ENCODE assay signal across 8 cellular contexts in genomic region chr13:94345374-94346195, GRCh38.
DNase-seq lines count a peak whose midpoint lies in the region; ATAC-seq and TF ChIP-seq lines count a peak whose summit lies in the region.

No MANE protein-coding gene starts in this region.

- no peak overlapping the region for H3K4ac ChIP-seq in neuronal stem cell (ENCODE audit: low read length)

- no peaks in the 10 kb centered on the region for H3K79me1 ChIP-seq in neuronal stem cell (ENCODE audit: low read depth, low read length)

- H2BK120ac ChIP-seq in neuronal stem cell (ENCODE audit: low read depth, low read length): no peak overlapping the region

- H2AK5ac ChIP-seq in neuronal stem cell (ENCODE audit: low read depth, low read length): no peak overlapping the region

- no peak overlapping the region for H3K4me2 ChIP-seq in neuronal stem cell (ENCODE audit: insufficient read depth, low read length, poor library complexity, severe bottlenecking)

- BruUV-seq in A673 (replicated peaks; lab: Mats Ljungman, UMichigan): no TSS peak

- no peak overlapping the region for H4K91ac ChIP-seq in neuronal stem cell (ENCODE audit: low read depth, low read length, poor library complexity)

- peak overlapping the region; percentile 20 for H3K27ac ChIP-seq in A673 (ENCODE audit: low read depth, low read length, poor library complexity, severe bottlenecking)
- no peak overlapping the region for H3K27ac ChIP-seq in neuronal stem cell (replicated peaks; ENCODE audit: low read length)

- H2BK15ac ChIP-seq in neuronal stem cell (ENCODE audit: low read length): no peak overlapping the region

- ATAC-seq in GM19351 (IDR thresholded peaks at IDR 0.05; ENCODE audit: unreplicated experiment) (peak; percentile 38), HG03135 (IDR thresholded peaks at IDR 0.05; ENCODE audit: unreplicated experiment) (no peak)

- no peak overlapping the region for H3K23ac ChIP-seq in neuronal stem cell (ENCODE audit: low read depth, low read length, poor library complexity)

- TF ChIP-seq CTCF in A673 (conservative IDR thresholded peaks at IDR 0.05; ENCODE audit: low read depth, low read length): peak; percentile 51

- H3K27me3 ChIP-seq in A673 (replicated peaks; ENCODE audit: insufficient read depth, low read depth, low read length, poor library complexity): no peaks in the 10 kb centered on the region
- no peaks in the 10 kb centered on the region for H3K27me3 ChIP-seq in neuronal stem cell (ENCODE audit: control insufficient read depth in 3 of 3, insufficient read depth in 3 of 3, low read depth in 1 of 3, low read length in 3 of 3)

- POLR2A ChIA-PET in A673 (lab: Charles Lee; ENCODE audit: low non-redundant PET): no interaction called here

- no CpG with 5 or more reads among the region's 8 CpGs for WGBS in neuronal stem cell (ENCODE audit: extremely low coverage in 2 of 2, insufficient read length in 2 of 2, insufficient replicate concordance in 1 of 2), 2 donors

- intact Hi-C loops in A673 (cut with micrococcal nuclease; ENCODE audit: unreplicated experiment): loop anchor here (2.0 to 5.0 kb wide), 2 partner anchors 153 to 313 kb away; no protein-coding TSS in a partner anchor

- H3K18ac ChIP-seq in neuronal stem cell (ENCODE audit: low read length): no peak overlapping the region

- H3K4me1 ChIP-seq in A673 (ENCODE audit: insufficient read depth, low read length, poor library complexity, severe bottlenecking) (peaks cover 33% of the 10 kb centered on the region), neuronal stem cell (ENCODE audit: control insufficient read depth in 2 of 2, insufficient read depth in 1 of 2, low read depth in 1 of 2, low read length in 2 of 2) (peaks cover 8 to 9% of the 10 kb centered on the region in 2 donors)

- H3K9me3 ChIP-seq in A673 (ENCODE audit: low read depth, low read length, poor library complexity, severe bottlenecking): no peaks in the 10 kb centered on the region
- no peaks in the 10 kb centered on the region for H3K9me3 ChIP-seq in neuronal stem cell (replicated peaks in 1 of 2; ENCODE audit: control insufficient read depth in 2 of 2, insufficient read depth in 1 of 2, low read depth in 1 of 2, low read length in 2 of 2)

- H2BK12ac ChIP-seq in neuronal stem cell (ENCODE audit: low read length): no peak overlapping the region

- DNase-seq in A673 (ENCODE audit: low spot score) (peak; percentile 87), NCI-H526 treated with DMSO at 0.1 percent for 48 hours (lab: John Stamatoyannopoulos, UW) (peak; percentile 79), fibroblast of peridontal ligament (ENCODE audit: extremely low read depth) (peak; percentile 80), neuronal stem cell (ENCODE audit: low spot score) (no peak)
- no peak for DNase-seq in activated naive CD4-positive, alpha-beta T cell treated with anti-CD3 and anti-CD28 coated beads, Interleukin-2, amount 50 U/mL, for 16 hours
- no peak for DNase-seq in activated CD4-positive, alpha-beta T cell treated with anti-CD3 and anti-CD28 coated beads, Interleukin-2, amount 50 U/mL, for 1 hour

- no peak overlapping the region for H2AFZ ChIP-seq in neuronal stem cell (ENCODE audit: low read length)

- no peak overlapping the region for H3K14ac ChIP-seq in neuronal stem cell (ENCODE audit: low read length)

- CTCF ChIA-PET in A673 (lab: Charles Lee): interaction anchor here (0.6 to 1.5 kb wide), 3 partner anchors 16 to 287 kb away, joined by 3 to 4 read pairs (median 3); no protein-coding TSS in a partner anchor

- no peak overlapping the region for H3K9ac ChIP-seq in neuronal stem cell (ENCODE audit: low read depth, low read length, poor library complexity)

- no peak overlapping the region for H4K8ac ChIP-seq in neuronal stem cell (ENCODE audit: low read depth, low read length)

- H2BK5ac ChIP-seq in neuronal stem cell (ENCODE audit: low read length): no peak overlapping the region

- H3K36me3 ChIP-seq in A673 (ENCODE audit: insufficient read depth, low read length, poor library complexity, severe bottlenecking): no peaks in the 10 kb centered on the region
- no peaks in the 10 kb centered on the region for H3K36me3 ChIP-seq in neuronal stem cell (replicated peaks in 1 of 2; ENCODE audit: control insufficient read depth in 2 of 2, insufficient read depth in 2 of 2, low read length in 2 of 2)

- H3K4me3 ChIP-seq in A673 (ENCODE audit: low read depth, low read length, poor library complexity, severe bottlenecking) (no peak overlapping the region), neuronal stem cell (ENCODE audit: low read length in 2 of 2) (no peak overlapping the region)

Comparison
In these comparisons a context has a peak if more than half of its experiments do, and no peak if none do; other contexts are left out.
1. DNase-seq: peak in A673 (single experiment), NCI-H526 treated with DMSO at 0.1 percent for 48 hours (single experiment) and fibroblast of peridontal ligament (single experiment); none in neuronal stem cell (single experiment), activated naive CD4-positive, alpha-beta T cell treated with anti-CD3 and anti-CD28 coated beads, Interleukin-2, amount 50 U/mL, for 16 hours (single experiment) and activated CD4-positive, alpha-beta T cell treated with anti-CD3 and anti-CD28 coated beads, Interleukin-2, amount 50 U/mL, for 1 hour (single experiment).